9 cellular contexts compared by ENCODE assay signal in genomic region chr7:130909161-130909836, GRCh38.
DNase-seq lines count a peak whose midpoint lies in the region; ATAC-seq and TF ChIP-seq lines count a peak whose summit lies in the region.
"Had no signal": no experiment of that assay in that cellular context is flagged by ENCODE, and none has a peak within 500 bp of the region (broad histone marks: within the 10 kb centered on the region; RNA-seq: fewer than 3 reads in every experiment).

No MANE protein-coding gene starts in this region.

- H3K27ac ChIP-seq in Peyer's patch (peak overlapping the region in 3 of 4 donors; percentile 0 to 85 (median 57)), coronary artery (peak overlapping the region; percentile 23 to 30), rectal smooth muscle tissue (ENCODE audit: low read depth, low read length) (no peak overlapping the region)

- DNase-seq in ELR (ENCODE audit: low read depth) (peak; percentile 49), Peyer's patch (peak in 2 of 3 donors; percentile 14 to 47), coronary artery (ENCODE audit: low spot score) (peak; percentile 69), cerebellar nuclear complex (lab: John Stamatoyannopoulos, UW) (no peak), HEK293T (ENCODE audit: extremely low spot score) (no peak)
- DNase-seq: NCI-H1694 treated with DMSO at 0.1 percent for 48 hours; stimulated activated CD4-positive, alpha-beta T cell treated with anti-CD3 and anti-CD28 coated beads, Interleukin-2, amount 100 ng/mL, for 48 hours had no signal

- H3K4me3 ChIP-seq in Peyer's patch: peak overlapping the region in 2 of 4 donors; percentile 6 to 20
- H3K4me3 ChIP-seq in coronary artery: peak overlapping the region; percentile 27
- peak overlapping the region; percentile 22 for H3K4me3 ChIP-seq in rectal smooth muscle tissue (ENCODE audit: low read length)

- CTCF ChIA-PET in HEK293T (lab: Yijun Ruan, JAX): no interaction called here

- no peak for ATAC-seq in GM21447 (IDR thresholded peaks at IDR 0.05; ENCODE audit: unreplicated experiment)

- TF ChIP-seq CTCF in Peyer's patch (IDR thresholded peaks at IDR 0.05) (no peak), coronary artery (IDR thresholded peaks at IDR 0.05) (no peak)

- TF ChIP-seq POLR2A in Peyer's patch (IDR thresholded peaks at IDR 0.05): no peak

- H3K36me3 ChIP-seq in Peyer's patch: peaks cover 0 to 8% (median 0%) of the 10 kb centered on the region in 3 donors
- H3K36me3 ChIP-seq in rectal smooth muscle tissue (ENCODE audit: control insufficient read depth, insufficient read depth, low read length): peaks cover 6% of the 10 kb centered on the region

- H3K4me1 ChIP-seq in Peyer's patch (peaks cover 0 to 64% (median 8%) of the 10 kb centered on the region in 4 donors), rectal smooth muscle tissue (ENCODE audit: control insufficient read depth, insufficient read depth, low read length) (peaks cover 20% of the 10 kb centered on the region)

- peak overlapping the region; percentile 24 for H3K9ac ChIP-seq in rectal smooth muscle tissue (ENCODE audit: low read length)

- H3K27me3 ChIP-seq in Peyer's patch: no peaks in the 10 kb centered on the region
- no peaks in the 10 kb centered on the region for H3K27me3 ChIP-seq in rectal smooth muscle tissue (ENCODE audit: control insufficient read depth, insufficient read depth, low read length)

- POLR2A ChIA-PET in HEK293T (lab: Yijun Ruan, JAX): no interaction called here

- no peaks in the 10 kb centered on the region for H3K9me3 ChIP-seq in Peyer's patch

TF ChIP-seq in HEK293T, 16 proteins besides CTCF, POLR2A, EP300 and RAD21:
- no peak for TF ChIP-seq L3MBTL2 (conservative IDR thresholded peaks at IDR 0.05)
- TF ChIP-seq TARDBP (IDR thresholded peaks at IDR 0.05): no peak
- TF ChIP-seq BHLHE40 (IDR thresholded peaks at IDR 0.05; ENCODE audit: borderline replicate concordance): no peak
- TF ChIP-seq ELF4 (IDR thresholded peaks at IDR 0.05): no peak
- TF ChIP-seq CTBP1 (IDR thresholded peaks at IDR 0.05; ENCODE audit: borderline replicate concordance): no peak
- no peak for TF ChIP-seq LEF1 (IDR thresholded peaks at IDR 0.05; ENCODE audit: borderline replicate concordance)

Comparison
In these comparisons a context has a peak if more than half of its experiments do, and no peak if none do; other contexts are left out.
1. DNase-seq: peak in ELR (single experiment), Peyer's patch (2 of 3) and coronary artery (single experiment); none in cerebellar nuclear complex (0 of 2) and HEK293T (single experiment).